9 cellular contexts compared by ENCODE assay signal in the genomic region with DNA sequence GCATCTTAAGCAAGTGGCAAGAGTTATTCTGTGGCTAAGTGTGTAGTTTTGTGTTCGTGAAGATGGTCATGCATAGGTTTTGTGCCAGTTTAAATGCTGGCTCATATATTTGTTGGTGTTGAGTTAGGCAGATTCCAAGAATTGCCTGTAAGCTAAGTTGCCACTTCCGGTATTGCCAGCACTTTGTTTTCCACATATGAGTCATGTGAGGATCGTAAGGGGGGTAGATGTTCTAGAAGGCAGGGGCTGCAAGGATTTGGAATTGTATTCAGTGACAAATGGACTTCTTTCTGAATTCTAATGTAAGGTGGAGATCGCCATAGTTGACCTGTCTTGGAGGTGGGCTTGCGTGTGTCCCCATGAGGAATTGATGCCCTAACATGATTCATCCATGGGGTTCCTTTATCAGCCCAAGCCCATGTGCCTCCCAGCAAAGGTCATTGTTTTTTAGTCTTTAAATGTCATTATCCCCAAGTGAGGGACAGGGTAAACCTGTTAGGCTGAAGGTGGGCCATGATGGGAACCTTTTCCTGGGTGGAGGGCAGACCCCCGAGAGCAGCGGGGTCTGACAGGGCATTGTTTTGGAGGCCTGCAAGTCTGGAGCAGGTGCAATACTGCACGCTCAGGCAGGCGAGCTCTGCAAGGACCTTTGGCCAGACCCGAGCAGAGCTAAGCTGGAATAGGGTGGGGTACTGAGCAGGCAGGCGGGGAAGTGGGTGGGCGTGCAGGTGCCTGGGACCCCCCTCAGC.
DNase-seq lines count a peak whose midpoint lies in the region; TF ChIP-seq lines count a peak whose summit lies in the region.
"Had no signal": no experiment of that assay in that cellular context is flagged by ENCODE, and none has a peak within 500 bp of the region (broad histone marks: within the 10 kb centered on the region; RNA-seq: fewer than 3 reads in every experiment).

No MANE protein-coding gene starts in this region.

- H3K36me3 Mint-ChIP-seq in CD8-positive, alpha-beta memory T cell, result peaks cover 0 to 45% (median 3%) of the 10 kb centered on the region in 3 donors

- TF ChIP-seq CTCF in coronary artery (IDR thresholded peaks at IDR 0.05), result no peak
- TF ChIP-seq CTCF in neutrophil (IDR thresholded peaks at IDR 0.05), result no peak

- H3K9me3 Mint-ChIP-seq in CD8-positive, alpha-beta memory T cell, result no peaks in the 10 kb centered on the region

- peak overlapping the region; percentile 54 to 97 (median 82) for H3K27ac Mint-ChIP-seq in CD8-positive, alpha-beta memory T cell

- peak overlapping the region; percentile 26 to 73 (median 61) for H3K4me3 Mint-ChIP-seq in CD8-positive, alpha-beta memory T cell

- no peaks in the 10 kb centered on the region for H3K27me3 Mint-ChIP-seq in CD8-positive, alpha-beta memory T cell

- H3K4me1 ChIP-seq in CD8-positive, alpha-beta memory T cell (ENCODE audit: insufficient read depth, low read length), result peaks cover 87% of the 10 kb centered on the region
- peaks cover 78 to 83% of the 10 kb centered on the region in 2 experiments for H3K4me1 ChIP-seq in neutrophil (ENCODE audit: control insufficient read depth in 1 of 2, insufficient read depth in 1 of 2, low read depth in 1 of 2, low read length in 1 of 2)

- no peak overlapping the region for H3K4me3 ChIP-seq in CD8-positive, alpha-beta memory T cell (ENCODE audit: low read length)
- H3K4me3 ChIP-seq in coronary artery (peak overlapping the region; percentile 1), neutrophil (ENCODE audit: low read depth in 1 of 2, low read length in 1 of 2) (no peak overlapping the region)

- peaks cover 85 to 96% (median 88%) of the 10 kb centered on the region in 3 donors for H3K4me1 Mint-ChIP-seq in CD8-positive, alpha-beta memory T cell

- no peak overlapping the region for H3K27ac ChIP-seq in CD8-positive, alpha-beta memory T cell (ENCODE audit: low read depth, low read length)
- H3K27ac ChIP-seq in coronary artery, result peak overlapping the region; percentile 82 to 90
- peak overlapping the region; percentile 68 for H3K27ac ChIP-seq in neutrophil

- POLR2A ChIA-PET in CD8-positive, alpha-beta memory T cell (lab: Charles Lee), result no interaction called here

- no peaks in the 10 kb centered on the region for H3K27me3 ChIP-seq in CD8-positive, alpha-beta memory T cell (ENCODE audit: insufficient read depth, low read length, poor library complexity, severe bottlenecking)
- H3K27me3 ChIP-seq in neutrophil, result no peaks in the 10 kb centered on the region

- no peaks in the 10 kb centered on the region for H3K9me3 ChIP-seq in CD8-positive, alpha-beta memory T cell (ENCODE audit: low read length)
- H3K9me3 ChIP-seq in neutrophil, result no peaks in the 10 kb centered on the region

- H3K36me3 ChIP-seq in CD8-positive, alpha-beta memory T cell (ENCODE audit: insufficient read depth, low read length), result no peaks in the 10 kb centered on the region
- peaks cover 13% of the 10 kb centered on the region for H3K36me3 ChIP-seq in neutrophil

- DNase-seq in CD8-positive, alpha-beta memory T cell, result no peak
- DNase-seq in NCI-H226 (peak; percentile 69), coronary artery (ENCODE audit: low spot score) (no peak), GM19238 (ENCODE audit: insufficient read length, low spot score) (no peak), DMS 273 (lab: John Stamatoyannopoulos, UW; ENCODE audit: unreplicated experiment) (no peak), UCSD-AML1 (lab: John Stamatoyannopoulos, UW; ENCODE audit: unreplicated experiment) (no peak), SHP77 (lab: John Stamatoyannopoulos, UW) (no peak)
- DNase-seq: stimulated activated CD4-positive, alpha-beta T cell treated with anti-CD3 and anti-CD28 coated beads, Interleukin-15, amount 100 ng/mL, for 24 hours had no signal

- CTCF ChIA-PET in CD8-positive, alpha-beta memory T cell (lab: Charles Lee), result interaction anchor here (19.9 kb wide), 1 partner anchor 31 kb away, joined by 295 read pairs; no protein-coding TSS in a partner anchor
